Comparison of ENCODE assay signal across 1 cellular context in the genomic region with DNA sequence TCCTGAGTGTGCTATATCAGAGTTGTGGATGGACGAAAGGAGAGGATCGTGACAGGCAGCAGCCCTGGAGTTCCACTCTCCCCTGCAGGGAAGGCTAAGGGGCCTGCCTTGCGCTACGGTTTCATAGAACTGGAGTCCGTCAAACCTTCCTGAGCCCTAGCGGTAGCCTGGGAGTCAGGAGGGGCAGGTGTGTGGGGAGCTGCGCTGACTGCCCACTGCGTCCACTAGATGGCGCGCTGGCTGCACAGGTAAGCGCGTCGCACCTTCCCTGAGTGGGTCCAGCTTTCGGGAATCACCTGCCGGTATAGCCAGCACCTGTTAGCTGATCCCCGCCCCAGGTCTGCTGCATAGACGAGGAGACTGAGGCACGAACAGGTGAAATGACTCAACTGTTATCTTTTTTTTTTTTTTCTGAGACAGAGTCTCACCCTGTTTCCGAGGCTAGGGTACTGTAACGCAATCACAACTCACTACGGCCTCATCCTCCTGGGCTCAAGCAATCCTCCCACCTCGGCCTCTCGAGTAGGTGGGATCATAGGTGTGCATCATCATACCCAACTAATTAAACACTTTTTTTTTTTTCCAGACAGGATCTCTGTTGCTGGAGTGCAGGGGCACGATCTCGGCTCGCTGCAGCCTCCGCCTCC.
TF ChIP-seq lines count a peak whose summit lies in the region.

No MANE protein-coding gene starts in this region.

TF ChIP-seq in HepG2, 621 proteins besides CTCF, POLR2A, EP300 and RAD21 (continued from another document and continues in another):
- TF ChIP-seq SOX13 (IDR thresholded peaks at IDR 0.05) (no peak), SOX13 (CRISPR knock-in tag; conservative IDR thresholded peaks at IDR 0.05 in 1 of 2, IDR thresholded peaks at IDR 0.05 in 1 of 2) (no peak; a peak in 1 of 4 replicates), ZC3H4 (CRISPR knock-in tag; IDR thresholded peaks at IDR 0.05; ENCODE audit: borderline replicate concordance) (no peak), ZBTB21 (CRISPR knock-in tag; IDR thresholded peaks at IDR 0.05) (no peak), POLR2AphosphoS2 (IDR thresholded peaks at IDR 0.05; ENCODE audit: low read depth, low read length) (no peak), GATAD1 (CRISPR knock-in tag; IDR thresholded peaks at IDR 0.05) (peak; percentile 66), KMT2B (CRISPR knock-in tag; IDR thresholded peaks at IDR 0.05) (peak; percentile 42; the same call in 1 of the 2 replicates), ZSCAN25 (CRISPR knock-in tag; IDR thresholded peaks at IDR 0.05) (0 out of 2 replicates have a peak, but pooled peaks have one; percentile 27), MIER3 (CRISPR knock-in tag; IDR thresholded peaks at IDR 0.05; ENCODE audit: borderline replicate concordance) (0 out of 2 replicates have a peak, but pooled peaks have one; percentile 52), NFYB (CRISPR knock-in tag; IDR thresholded peaks at IDR 0.05) (no peak), THYN1 (CRISPR knock-in tag; IDR thresholded peaks at IDR 0.05; ENCODE audit: borderline replicate concordance, low read depth) (no peak), ZNF619 (CRISPR knock-in tag; IDR thresholded peaks at IDR 0.05) (peak; percentile 41; the same call in 1 of the 2 replicates), ZNF644 (CRISPR knock-in tag; IDR thresholded peaks at IDR 0.05; ENCODE audit: low read depth) (no peak), ZSCAN9 (CRISPR knock-in tag; IDR thresholded peaks at IDR 0.05; ENCODE audit: borderline replicate concordance) (no peak), ZNF547 (CRISPR knock-in tag; IDR thresholded peaks at IDR 0.05) (0 out of 2 replicates have a peak, but pooled peaks have one; percentile 26), ZNF615 (CRISPR knock-in tag; IDR thresholded peaks at IDR 0.05; ENCODE audit: borderline replicate concordance) (no peak), TBX2 (CRISPR knock-in tag; IDR thresholded peaks at IDR 0.05; ENCODE audit: borderline replicate concordance) (peak; percentile 60; the same call in 1 of the 2 replicates), ZNF709 (CRISPR knock-in tag; IDR thresholded peaks at IDR 0.05) (no peak), TCF12 (IDR thresholded peaks at IDR 0.05) (no peak), TCF12 (CRISPR knock-in tag; IDR thresholded peaks at IDR 0.05) (no peak), NAIF1 (CRISPR knock-in tag; IDR thresholded peaks at IDR 0.05; ENCODE audit: borderline replicate concordance) (no peak), GABPB1 (CRISPR knock-in tag; IDR thresholded peaks at IDR 0.05) (peak; percentile 56; the same call in 1 of the 2 replicates), ZNF446 (CRISPR knock-in tag; IDR thresholded peaks at IDR 0.05) (no peak), ZNF674 (CRISPR knock-in tag; IDR thresholded peaks at IDR 0.05; ENCODE audit: low read depth) (no peak), PLRG1 (conservative IDR thresholded peaks at IDR 0.05) (no peak), ZNF343 (CRISPR knock-in tag; IDR thresholded peaks at IDR 0.05) (no peak), TAF15 (IDR thresholded peaks at IDR 0.05; ENCODE audit: low read depth, low read length, poor library complexity, severe bottlenecking) (no peak), NCOA1 (CRISPR knock-in tag; IDR thresholded peaks at IDR 0.05) (no peak), ZNF557 (CRISPR knock-in tag; IDR thresholded peaks at IDR 0.05) (no peak), CREM (IDR thresholded peaks at IDR 0.05) (no peak), CREM (CRISPR knock-in tag; IDR thresholded peaks at IDR 0.05) (no peak), KMT2A (CRISPR knock-in tag; IDR thresholded peaks at IDR 0.05) (peak; percentile 49; the same call in 1 of the 2 replicates), ZNF235 (CRISPR knock-in tag; IDR thresholded peaks at IDR 0.05; ENCODE audit: borderline replicate concordance) (no peak), ZNF567 (CRISPR knock-in tag; IDR thresholded peaks at IDR 0.05; ENCODE audit: borderline replicate concordance) (peak; percentile 66; the same call in 1 of the 2 replicates)
- TF ChIP-seq, protein P1, sequence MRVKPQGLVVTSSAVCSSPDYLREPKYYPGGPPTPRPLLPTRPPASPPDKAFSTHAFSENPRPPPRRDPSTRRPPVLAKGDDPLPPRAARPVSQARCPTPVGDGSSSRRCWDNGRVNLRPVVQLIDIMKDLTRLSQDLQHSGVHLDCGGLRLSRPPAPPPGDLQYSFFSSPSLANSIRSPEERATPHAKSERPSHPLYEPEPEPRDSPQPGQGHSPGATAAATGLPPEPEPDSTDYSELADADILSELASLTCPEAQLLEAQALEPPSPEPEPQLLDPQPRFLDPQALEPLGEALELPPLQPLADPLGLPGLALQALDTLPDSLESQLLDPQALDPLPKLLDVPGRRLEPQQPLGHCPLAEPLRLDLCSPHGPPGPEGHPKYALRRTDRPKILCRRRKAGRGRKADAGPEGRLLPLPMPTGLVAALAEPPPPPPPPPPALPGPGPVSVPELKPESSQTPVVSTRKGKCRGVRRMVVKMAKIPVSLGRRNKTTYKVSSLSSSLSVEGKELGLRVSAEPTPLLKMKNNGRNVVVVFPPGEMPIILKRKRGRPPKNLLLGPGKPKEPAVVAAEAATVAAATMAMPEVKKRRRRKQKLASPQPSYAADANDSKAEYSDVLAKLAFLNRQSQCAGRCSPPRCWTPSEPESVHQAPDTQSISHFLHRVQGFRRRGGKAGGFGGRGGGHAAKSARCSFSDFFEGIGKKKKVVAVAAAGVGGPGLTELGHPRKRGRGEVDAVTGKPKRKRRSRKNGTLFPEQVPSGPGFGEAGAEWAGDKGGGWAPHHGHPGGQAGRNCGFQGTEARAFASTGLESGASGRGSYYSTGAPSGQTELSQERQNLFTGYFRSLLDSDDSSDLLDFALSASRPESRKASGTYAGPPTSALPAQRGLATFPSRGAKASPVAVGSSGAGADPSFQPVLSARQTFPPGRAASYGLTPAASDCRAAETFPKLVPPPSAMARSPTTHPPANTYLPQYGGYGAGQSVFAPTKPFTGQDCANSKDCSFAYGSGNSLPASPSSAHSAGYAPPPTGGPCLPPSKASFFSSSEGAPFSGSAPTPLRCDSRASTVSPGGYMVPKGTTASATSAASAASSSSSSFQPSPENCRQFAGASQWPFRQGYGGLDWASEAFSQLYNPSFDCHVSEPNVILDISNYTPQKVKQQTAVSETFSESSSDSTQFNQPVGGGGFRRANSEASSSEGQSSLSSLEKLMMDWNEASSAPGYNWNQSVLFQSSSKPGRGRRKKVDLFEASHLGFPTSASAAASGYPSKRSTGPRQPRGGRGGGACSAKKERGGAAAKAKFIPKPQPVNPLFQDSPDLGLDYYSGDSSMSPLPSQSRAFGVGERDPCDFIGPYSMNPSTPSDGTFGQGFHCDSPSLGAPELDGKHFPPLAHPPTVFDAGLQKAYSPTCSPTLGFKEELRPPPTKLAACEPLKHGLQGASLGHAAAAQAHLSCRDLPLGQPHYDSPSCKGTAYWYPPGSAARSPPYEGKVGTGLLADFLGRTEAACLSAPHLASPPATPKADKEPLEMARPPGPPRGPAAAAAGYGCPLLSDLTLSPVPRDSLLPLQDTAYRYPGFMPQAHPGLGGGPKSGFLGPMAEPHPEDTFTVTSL (CRISPR knock-in tag; IDR thresholded peaks at IDR 0.05; ENCODE audit: borderline replicate concordance) = no peak
- TF ChIP-seq, protein P2, sequence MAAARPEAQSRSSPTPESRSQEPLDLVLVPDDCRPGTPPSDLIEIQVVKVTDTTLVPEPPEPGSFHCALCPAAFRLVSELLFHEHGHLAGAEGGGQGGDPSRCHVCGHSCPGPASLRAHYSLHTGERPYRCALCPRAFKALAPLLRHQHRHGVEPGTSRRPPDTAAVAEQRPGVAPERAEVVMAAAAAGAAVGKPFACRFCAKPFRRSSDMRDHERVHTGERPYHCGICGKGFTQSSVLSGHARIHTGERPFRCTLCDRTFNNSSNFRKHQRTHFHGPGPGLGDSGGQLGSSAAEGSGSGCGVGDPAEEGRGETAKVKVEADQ (CRISPR knock-in tag; IDR thresholded peaks at IDR 0.05; ENCODE audit: borderline replicate concordance) = no peak
- TF ChIP-seq, protein P3, sequence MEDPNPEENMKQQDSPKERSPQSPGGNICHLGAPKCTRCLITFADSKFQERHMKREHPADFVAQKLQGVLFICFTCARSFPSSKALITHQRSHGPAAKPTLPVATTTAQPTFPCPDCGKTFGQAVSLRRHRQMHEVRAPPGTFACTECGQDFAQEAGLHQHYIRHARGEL (CRISPR knock-in tag; IDR thresholded peaks at IDR 0.05) = no peak
- TF ChIP-seq, protein P4, sequence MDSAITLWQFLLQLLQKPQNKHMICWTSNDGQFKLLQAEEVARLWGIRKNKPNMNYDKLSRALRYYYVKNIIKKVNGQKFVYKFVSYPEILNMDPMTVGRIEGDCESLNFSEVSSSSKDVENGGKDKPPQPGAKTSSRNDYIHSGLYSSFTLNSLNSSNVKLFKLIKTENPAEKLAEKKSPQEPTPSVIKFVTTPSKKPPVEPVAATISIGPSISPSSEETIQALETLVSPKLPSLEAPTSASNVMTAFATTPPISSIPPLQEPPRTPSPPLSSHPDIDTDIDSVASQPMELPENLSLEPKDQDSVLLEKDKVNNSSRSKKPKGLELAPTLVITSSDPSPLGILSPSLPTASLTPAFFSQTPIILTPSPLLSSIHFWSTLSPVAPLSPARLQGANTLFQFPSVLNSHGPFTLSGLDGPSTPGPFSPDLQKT (CRISPR knock-in tag; IDR thresholded peaks at IDR 0.05; ENCODE audit: borderline replicate concordance) = no peak
- TF ChIP-seq, protein P5, sequence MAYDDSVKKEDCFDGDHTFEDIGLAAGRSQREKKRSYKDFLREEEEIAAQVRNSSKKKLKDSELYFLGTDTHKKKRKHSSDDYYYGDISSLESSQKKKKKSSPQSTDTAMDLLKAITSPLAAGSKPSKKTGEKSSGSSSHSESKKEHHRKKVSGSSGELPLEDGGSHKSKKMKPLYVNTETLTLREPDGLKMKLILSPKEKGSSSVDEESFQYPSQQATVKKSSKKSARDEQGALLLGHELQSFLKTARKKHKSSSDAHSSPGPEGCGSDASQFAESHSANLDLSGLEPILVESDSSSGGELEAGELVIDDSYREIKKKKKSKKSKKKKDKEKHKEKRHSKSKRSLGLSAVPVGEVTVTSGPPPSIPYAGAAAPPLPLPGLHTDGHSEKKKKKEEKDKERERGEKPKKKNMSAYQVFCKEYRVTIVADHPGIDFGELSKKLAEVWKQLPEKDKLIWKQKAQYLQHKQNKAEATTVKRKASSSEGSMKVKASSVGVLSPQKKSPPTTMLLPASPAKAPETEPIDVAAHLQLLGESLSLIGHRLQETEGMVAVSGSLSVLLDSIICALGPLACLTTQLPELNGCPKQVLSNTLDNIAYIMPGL (CRISPR knock-in tag; IDR thresholded peaks at IDR 0.05; ENCODE audit: borderline replicate concordance in 1 of 2, low read depth in 1 of 2) = peak; percentile 80 to 96
- TF ChIP-seq, protein P6, sequence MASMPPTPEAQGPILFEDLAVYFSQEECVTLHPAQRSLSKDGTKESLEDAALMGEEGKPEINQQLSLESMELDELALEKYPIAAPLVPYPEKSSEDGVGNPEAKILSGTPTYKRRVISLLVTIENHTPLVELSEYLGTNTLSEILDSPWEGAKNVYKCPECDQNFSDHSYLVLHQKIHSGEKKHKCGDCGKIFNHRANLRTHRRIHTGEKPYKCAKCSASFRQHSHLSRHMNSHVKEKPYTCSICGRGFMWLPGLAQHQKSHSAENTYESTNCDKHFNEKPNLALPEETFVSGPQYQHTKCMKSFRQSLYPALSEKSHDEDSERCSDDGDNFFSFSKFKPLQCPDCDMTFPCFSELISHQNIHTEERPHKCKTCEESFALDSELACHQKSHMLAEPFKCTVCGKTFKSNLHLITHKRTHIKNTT (CRISPR knock-in tag; IDR thresholded peaks at IDR 0.05) = no peak
- TF ChIP-seq, protein P7, sequence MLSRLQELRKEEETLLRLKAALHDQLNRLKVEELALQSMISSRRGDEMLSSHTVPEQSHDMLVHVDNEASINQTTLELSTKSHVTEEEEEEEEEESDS (CRISPR knock-in tag; IDR thresholded peaks at IDR 0.05; ENCODE audit: borderline replicate concordance) = no peak
- TF ChIP-seq, protein P8, sequence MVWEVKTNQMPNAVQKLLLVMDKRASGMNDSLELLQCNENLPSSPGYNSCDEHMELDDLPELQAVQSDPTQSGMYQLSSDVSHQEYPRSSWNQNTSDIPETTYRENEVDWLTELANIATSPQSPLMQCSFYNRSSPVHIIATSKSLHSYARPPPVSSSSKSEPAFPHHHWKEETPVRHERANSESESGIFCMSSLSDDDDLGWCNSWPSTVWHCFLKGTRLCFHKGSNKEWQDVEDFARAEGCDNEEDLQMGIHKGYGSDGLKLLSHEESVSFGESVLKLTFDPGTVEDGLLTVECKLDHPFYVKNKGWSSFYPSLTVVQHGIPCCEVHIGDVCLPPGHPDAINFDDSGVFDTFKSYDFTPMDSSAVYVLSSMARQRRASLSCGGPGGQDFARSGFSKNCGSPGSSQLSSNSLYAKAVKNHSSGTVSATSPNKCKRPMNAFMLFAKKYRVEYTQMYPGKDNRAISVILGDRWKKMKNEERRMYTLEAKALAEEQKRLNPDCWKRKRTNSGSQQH (CRISPR knock-in tag; IDR thresholded peaks at IDR 0.05; ENCODE audit: low read depth) = peak; percentile 66; the same call in 1 of the 2 replicates
- TF ChIP-seq, protein P9, sequence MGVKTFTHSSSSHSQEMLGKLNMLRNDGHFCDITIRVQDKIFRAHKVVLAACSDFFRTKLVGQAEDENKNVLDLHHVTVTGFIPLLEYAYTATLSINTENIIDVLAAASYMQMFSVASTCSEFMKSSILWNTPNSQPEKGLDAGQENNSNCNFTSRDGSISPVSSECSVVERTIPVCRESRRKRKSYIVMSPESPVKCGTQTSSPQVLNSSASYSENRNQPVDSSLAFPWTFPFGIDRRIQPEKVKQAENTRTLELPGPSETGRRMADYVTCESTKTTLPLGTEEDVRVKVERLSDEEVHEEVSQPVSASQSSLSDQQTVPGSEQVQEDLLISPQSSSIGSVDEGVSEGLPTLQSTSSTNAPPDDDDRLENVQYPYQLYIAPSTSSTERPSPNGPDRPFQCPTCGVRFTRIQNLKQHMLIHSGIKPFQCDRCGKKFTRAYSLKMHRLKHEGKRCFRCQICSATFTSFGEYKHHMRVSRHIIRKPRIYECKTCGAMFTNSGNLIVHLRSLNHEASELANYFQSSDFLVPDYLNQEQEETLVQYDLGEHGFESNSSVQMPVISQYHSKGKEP (CRISPR knock-in tag; IDR thresholded peaks at IDR 0.05) = no peak
- TF ChIP-seq, protein P10, sequence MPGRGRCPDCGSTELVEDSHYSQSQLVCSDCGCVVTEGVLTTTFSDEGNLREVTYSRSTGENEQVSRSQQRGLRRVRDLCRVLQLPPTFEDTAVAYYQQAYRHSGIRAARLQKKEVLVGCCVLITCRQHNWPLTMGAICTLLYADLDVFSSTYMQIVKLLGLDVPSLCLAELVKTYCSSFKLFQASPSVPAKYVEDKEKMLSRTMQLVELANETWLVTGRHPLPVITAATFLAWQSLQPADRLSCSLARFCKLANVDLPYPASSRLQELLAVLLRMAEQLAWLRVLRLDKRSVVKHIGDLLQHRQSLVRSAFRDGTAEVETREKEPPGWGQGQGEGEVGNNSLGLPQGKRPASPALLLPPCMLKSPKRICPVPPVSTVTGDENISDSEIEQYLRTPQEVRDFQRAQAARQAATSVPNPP (CRISPR knock-in tag; IDR thresholded peaks at IDR 0.05) = no peak
- TF ChIP-seq, protein P11, sequence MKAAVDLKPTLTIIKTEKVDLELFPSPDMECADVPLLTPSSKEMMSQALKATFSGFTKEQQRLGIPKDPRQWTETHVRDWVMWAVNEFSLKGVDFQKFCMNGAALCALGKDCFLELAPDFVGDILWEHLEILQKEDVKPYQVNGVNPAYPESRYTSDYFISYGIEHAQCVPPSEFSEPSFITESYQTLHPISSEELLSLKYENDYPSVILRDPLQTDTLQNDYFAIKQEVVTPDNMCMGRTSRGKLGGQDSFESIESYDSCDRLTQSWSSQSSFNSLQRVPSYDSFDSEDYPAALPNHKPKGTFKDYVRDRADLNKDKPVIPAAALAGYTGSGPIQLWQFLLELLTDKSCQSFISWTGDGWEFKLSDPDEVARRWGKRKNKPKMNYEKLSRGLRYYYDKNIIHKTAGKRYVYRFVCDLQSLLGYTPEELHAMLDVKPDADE (CRISPR knock-in tag; IDR thresholded peaks at IDR 0.05) = no peak
- TF ChIP-seq, protein P12, sequence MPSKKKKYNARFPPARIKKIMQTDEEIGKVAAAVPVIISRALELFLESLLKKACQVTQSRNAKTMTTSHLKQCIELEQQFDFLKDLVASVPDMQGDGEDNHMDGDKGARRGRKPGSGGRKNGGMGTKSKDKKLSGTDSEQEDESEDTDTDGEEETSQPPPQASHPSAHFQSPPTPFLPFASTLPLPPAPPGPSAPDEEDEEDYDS (CRISPR knock-in tag; IDR thresholded peaks at IDR 0.05) = no peak
